18 cellular contexts compared by ENCODE assay signal in the genomic region with DNA sequence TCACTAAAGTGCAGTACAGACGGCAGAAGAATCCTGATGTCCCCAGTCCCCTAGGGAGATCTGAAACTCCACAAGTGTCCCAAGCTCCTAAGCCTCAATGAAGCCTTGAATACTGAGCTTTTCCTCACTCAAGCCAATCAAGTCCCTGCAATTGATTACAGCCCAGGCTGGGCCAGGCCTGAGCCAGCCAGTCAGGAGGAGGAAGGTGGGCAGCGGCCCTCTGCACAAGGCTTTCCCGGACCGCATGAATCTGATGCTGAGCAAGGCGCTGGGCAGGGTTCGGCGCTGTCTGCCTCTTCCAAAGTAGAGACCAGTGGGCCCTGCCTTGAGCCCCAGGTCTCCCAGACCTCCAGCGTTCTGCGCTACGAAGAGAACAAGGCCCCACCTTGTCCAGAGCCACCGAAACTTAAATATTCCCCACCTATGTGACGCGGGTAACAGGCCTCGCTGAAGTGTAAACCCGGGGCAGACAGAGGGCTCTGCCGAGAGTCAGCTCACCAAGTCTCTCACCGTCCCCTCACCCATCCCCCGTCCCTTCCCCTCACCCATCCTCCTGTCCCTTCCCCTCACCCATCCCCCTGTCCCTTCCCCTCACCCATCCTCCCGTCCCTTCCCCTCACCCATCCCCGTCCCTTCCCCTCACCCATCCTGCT.
"Had no signal": no experiment of that assay in that cellular context is flagged by ENCODE, and none has a peak within 500 bp of the region (broad histone marks: within the 10 kb centered on the region; RNA-seq: fewer than 3 reads in every experiment).

No MANE protein-coding gene starts in this region.

- H3K9me3 ChIP-seq: colonic mucosa, heart left ventricle, left lung, lower lobe of right lung, spleen had no signal

- H3K27ac Mint-ChIP-seq: memory B cell; nephron progenitor cell; stimulated activated naive B cell treated with anti-CD40 and anti-IgM and Interleukin-4, amounts not matched to agents 10 μg/mL and 1 μg/mL and 100 μg/mL, for 72 hours had no signal

- H3K4me3 Mint-ChIP-seq: memory B cell; nephron progenitor cell; stimulated activated naive B cell treated with anti-CD40 and anti-IgM and Interleukin-4, amounts not matched to agents 10 μg/mL and 1 μg/mL and 100 μg/mL, for 72 hours had no signal

- H3K9me3 Mint-ChIP-seq: memory B cell; nephron progenitor cell; stimulated activated naive B cell treated with anti-CD40 and anti-IgM and Interleukin-4, amounts not matched to agents 10 μg/mL and 1 μg/mL and 100 μg/mL, for 72 hours had no signal

- H3K27ac ChIP-seq: colonic mucosa, heart left ventricle, left lung, lower lobe of right lung, spleen had no signal

- H3K4me1 ChIP-seq: heart left ventricle, left lung, lower lobe of right lung had no signal

- H3K27me3 ChIP-seq: colonic mucosa, left lung had no signal

- ATAC-seq: esophagus mucosa; heart left ventricle; left lung; lower lobe of right lung; sciatic nerve; stimulated activated naive B cell treated with anti-CD40 and anti-IgM and Interleukin-4, amounts not matched to agents 10 μg/mL and 1 μg/mL and 100 μg/mL, for 72 hours had no signal

- H3K4me3 ChIP-seq: colonic mucosa, heart left ventricle, left lung, lower lobe of right lung, spleen had no signal

- H3K36me3 ChIP-seq: colonic mucosa, heart left ventricle, left lung, lower lobe of right lung, spleen had no signal

- H3K36me3 Mint-ChIP-seq: memory B cell; stimulated activated naive B cell treated with anti-CD40 and anti-IgM and Interleukin-4, amounts not matched to agents 10 μg/mL and 1 μg/mL and 100 μg/mL, for 72 hours had no signal

- DNase-seq: colonic mucosa; dermis blood vessel endothelial cell; heart left ventricle; hippocampal formation; left lung; lower lobe of right lung; midbrain; nephron progenitor cell; posterior cingulate gyrus; spleen; stimulated activated CD4-positive, alpha-beta T cell treated with anti-CD3 and anti-CD28 coated beads, Interleukin-15, amount 100 ng/mL, for 24 hours; stimulated activated CD4-positive, alpha-beta T cell treated with anti-CD3 and anti-CD28 coated beads, Interleukin-1b, Interleukin-23, amount 100 ng/mL, for 48 hours; stimulated activated CD4-positive, alpha-beta T cell treated with anti-CD3 and anti-CD28 coated beads, Interleukin-4, amount 100 ng/mL, for 24 hours; stimulated activated naive B cell treated with anti-CD40 and anti-IgM and Interleukin-4, amounts not matched to agents 10 μg/mL and 1 μg/mL and 100 μg/mL, for 72 hours; trophoblast cell had no signal

- H3K4me1 Mint-ChIP-seq: memory B cell; stimulated activated naive B cell treated with anti-CD40 and anti-IgM and Interleukin-4, amounts not matched to agents 10 μg/mL and 1 μg/mL and 100 μg/mL, for 72 hours had no signal
